ENCODE assay signal across 12 cellular contexts in the genomic region with DNA sequence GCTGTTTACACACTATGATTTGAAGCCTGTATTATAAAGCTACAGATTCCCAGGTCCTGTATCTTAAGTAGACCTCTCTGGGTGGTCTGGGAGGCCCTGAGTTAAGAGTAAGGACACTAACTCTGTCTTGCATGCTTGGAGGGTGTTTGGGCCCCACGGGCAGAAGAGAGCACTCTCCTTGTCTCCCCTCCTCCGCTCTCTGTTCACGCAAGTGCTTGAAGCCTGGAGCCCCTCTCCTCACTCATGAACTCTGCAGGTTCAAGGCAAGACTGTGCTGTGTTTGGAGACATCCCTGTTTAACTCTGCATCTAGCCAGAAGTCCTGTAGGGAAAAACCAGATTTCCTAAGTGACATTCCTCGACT.
A peak's percentile ranks its signal among the peaks of the same experiment; 100 is the strongest.
DNase-seq lines count a peak whose midpoint lies in the region; ATAC-seq and TF ChIP-seq lines count a peak whose summit lies in the region.
"Had no signal": no experiment of that assay in that cellular context is flagged by ENCODE, and none has a peak within 500 bp of the region (broad histone marks: within the 10 kb centered on the region; RNA-seq: fewer than 3 reads in every experiment).

No MANE protein-coding gene starts in this region.

- no peak overlapping the region for H3K4me3 Mint-ChIP-seq in activated naive CD4-positive, alpha-beta T cell treated with anti-CD3 and anti-CD28 coated beads, Interleukin-2, amount 10 ng/mL, durations not matched to agents 7 days and 5 days
- no peak overlapping the region for H3K4me3 Mint-ChIP-seq in activated naive CD8-positive, alpha-beta T cell treated with anti-CD3 and anti-CD28 coated beads for 36 hours

- peaks cover 48% of the 10 kb centered on the region for H3K4me1 Mint-ChIP-seq in activated naive CD4-positive, alpha-beta T cell treated with anti-CD3 and anti-CD28 coated beads, Interleukin-2, amount 10 ng/mL, durations not matched to agents 7 days and 5 days
- H3K4me1 Mint-ChIP-seq in activated naive CD8-positive, alpha-beta T cell treated with anti-CD3 and anti-CD28 coated beads for 36 hours = peaks cover 28% of the 10 kb centered on the region

- H3K27ac ChIP-seq in liver (ENCODE audit: low read depth in 1 of 2, low read length in 2 of 2) = peak overlapping the region; percentile 53 to 89
- H3K27ac ChIP-seq in upper lobe of left lung = peak overlapping the region; percentile 7 to 45 (median 36)

- H3K36me3 ChIP-seq in liver (ENCODE audit: control insufficient read depth in 4 of 4, insufficient read depth in 3 of 4, low read depth in 1 of 4, low read length in 3 of 4) (no peaks in the 10 kb centered on the region), upper lobe of left lung (no peaks in the 10 kb centered on the region)

- ATAC-seq in upper lobe of left lung (ENCODE audit: low FRiP score in 2 of 2) (no peak), Right ventricle myocardium inferior (no peak), GM21529 (IDR thresholded peaks at IDR 0.05; ENCODE audit: unreplicated experiment) (no peak)

- H3K4me1 ChIP-seq in liver (ENCODE audit: control insufficient read depth in 4 of 4, insufficient read depth in 4 of 4, low read length in 3 of 4) (peaks cover 8 to 67% (median 48%) of the 10 kb centered on the region in 4 donors), upper lobe of left lung (peaks cover 24 to 29% (median 26%) of the 10 kb centered on the region in 4 donors)

- no peak for TF ChIP-seq POLR2A in upper lobe of left lung (IDR thresholded peaks at IDR 0.05)

- H3K4me3 ChIP-seq in liver (ENCODE audit: low read depth in 1 of 3, low read length in 3 of 3) = no peak overlapping the region
- no peak overlapping the region for H3K4me3 ChIP-seq in upper lobe of left lung
- H3K4me3 ChIP-seq: lung had no signal

- no peak for DNase-seq in activated naive CD4-positive, alpha-beta T cell treated with anti-CD3 and anti-CD28 coated beads, Interleukin-2, amount 10 ng/mL, durations not matched to agents 7 days and 5 days
- no peak for DNase-seq in activated naive CD4-positive, alpha-beta T cell treated with Interleukin-2 at 50 U/mL for 16 hours
- no peak for DNase-seq in activated naive CD8-positive, alpha-beta T cell treated with anti-CD3 and anti-CD28 coated beads for 36 hours
- DNase-seq in upper lobe of left lung (no peak), Right ventricle myocardium inferior (ENCODE audit: missing footprints) (no peak), NCI-H2081 treated with DMSO at 0.1 percent for 48 hours (lab: John Stamatoyannopoulos, UW) (no peak)
- DNase-seq: activated CD4-positive, alpha-beta T cell treated with anti-CD3 and anti-CD28 coated beads for 48 hours; glutamatergic neuron; Right ventricle myocardium superior had no signal

- H3K27ac Mint-ChIP-seq in activated naive CD4-positive, alpha-beta T cell treated with anti-CD3 and anti-CD28 coated beads, Interleukin-2, amount 10 ng/mL, durations not matched to agents 7 days and 5 days = peak overlapping the region; percentile 9
- H3K27ac Mint-ChIP-seq in activated naive CD8-positive, alpha-beta T cell treated with anti-CD3 and anti-CD28 coated beads for 36 hours = peak overlapping the region; percentile 83

- WGBS in liver = 80% methylated on average over 4 of the region's 4 CpGs
- 69 to 81% methylated on average over 4 of the region's 4 CpGs for WGBS in upper lobe of left lung, 2 donors

- no peak overlapping the region for H3K9ac ChIP-seq in liver (ENCODE audit: low read depth in 1 of 2, low read length in 2 of 2)

- TF ChIP-seq EP300 in upper lobe of left lung (IDR thresholded peaks at IDR 0.05) = no peak

- no peaks in the 10 kb centered on the region for H3K9me3 ChIP-seq in liver (ENCODE audit: control insufficient read depth in 4 of 4, low read length in 3 of 4)
- no peaks in the 10 kb centered on the region for H3K9me3 ChIP-seq in upper lobe of left lung

- H3K27me3 ChIP-seq in liver (ENCODE audit: control insufficient read depth in 4 of 4, insufficient read depth in 4 of 4, low read length in 3 of 4) = no peaks in the 10 kb centered on the region
- no peaks in the 10 kb centered on the region for H3K27me3 ChIP-seq in upper lobe of left lung

- peaks cover 14% of the 10 kb centered on the region for H3K27me3 Mint-ChIP-seq in activated naive CD4-positive, alpha-beta T cell treated with anti-CD3 and anti-CD28 coated beads, Interleukin-2, amount 10 ng/mL, durations not matched to agents 7 days and 5 days
- H3K27me3 Mint-ChIP-seq in activated naive CD8-positive, alpha-beta T cell treated with anti-CD3 and anti-CD28 coated beads for 36 hours = peaks cover 4% of the 10 kb centered on the region

- H3K9me3 Mint-ChIP-seq in activated naive CD4-positive, alpha-beta T cell treated with anti-CD3 and anti-CD28 coated beads, Interleukin-2, amount 10 ng/mL, durations not matched to agents 7 days and 5 days = no peaks in the 10 kb centered on the region
- no peaks in the 10 kb centered on the region for H3K9me3 Mint-ChIP-seq in activated naive CD8-positive, alpha-beta T cell treated with anti-CD3 and anti-CD28 coated beads for 36 hours

- intact Hi-C loops in Right ventricle myocardium inferior (cut with DNase I) = no loop called here

- no peak for TF ChIP-seq RAD21 in liver (IDR thresholded peaks at IDR 0.05)

- TF ChIP-seq CTCF in liver (IDR thresholded peaks at IDR 0.05; ENCODE audit: low read depth, low read length, missing input control) (no peak), upper lobe of left lung (IDR thresholded peaks at IDR 0.05) (no peak)

- CTCF ChIA-PET in activated naive CD4-positive, alpha-beta T cell treated with anti-CD3 and anti-CD28 coated beads, Interleukin-2, amount 10 ng/mL, durations not matched to agents 7 days and 5 days (lab: Charles Lee) = interaction anchor here (1.7 kb wide), 1 partner anchor 8 kb away, joined by 5 read pairs; no protein-coding TSS in a partner anchor

- peaks cover 8% of the 10 kb centered on the region for H3K36me3 Mint-ChIP-seq in activated naive CD4-positive, alpha-beta T cell treated with anti-CD3 and anti-CD28 coated beads, Interleukin-2, amount 10 ng/mL, durations not matched to agents 7 days and 5 days
- peaks cover 1% of the 10 kb centered on the region for H3K36me3 Mint-ChIP-seq in activated naive CD8-positive, alpha-beta T cell treated with anti-CD3 and anti-CD28 coated beads for 36 hours

TF ChIP-seq in liver, 16 proteins besides CTCF, POLR2A, EP300 and RAD21:
- no peak for TF ChIP-seq SP1 (IDR thresholded peaks at IDR 0.05)
- no peak for TF ChIP-seq YY1 (IDR thresholded peaks at IDR 0.05)
- no peak for TF ChIP-seq TAF1 (conservative IDR thresholded peaks at IDR 0.05)
- no peak for TF ChIP-seq ATF3 (IDR thresholded peaks at IDR 0.05)
- TF ChIP-seq HNF4A (conservative IDR thresholded peaks at IDR 0.05) = no peak
TF ChIP-seq in liver: peak in this region for 0.
